In genomic region chr4:85250852-85251251, GRCh38 we compare ENCODE assay signal across 23 cellular contexts.
DNase-seq lines count a peak whose midpoint lies in the region; ATAC-seq, FAIRE-seq and TF ChIP-seq lines count a peak whose summit lies in the region.
"Had no signal": no experiment of that assay in that cellular context is flagged by ENCODE, and none has a peak within 500 bp of the region (broad histone marks: within the 10 kb centered on the region; RNA-seq: fewer than 3 reads in every experiment).

No MANE protein-coding gene starts in this region.

- no TSS peak for BruUV-seq in HepG2 (replicated peaks; lab: Mats Ljungman, UMichigan)

- no peaks in the 10 kb centered on the region; a peak in 1 of 5 replicates for H3K27me3 ChIP-seq in HepG2 (ENCODE audit: control insufficient read depth in 1 of 2, insufficient read depth in 2 of 2, low read length in 2 of 2)
- no peaks in the 10 kb centered on the region for H3K27me3 ChIP-seq in right lobe of liver
- H3K27me3 ChIP-seq in endodermal cell (ENCODE audit: control insufficient read depth, insufficient read depth, low read length, poor library complexity, severe bottlenecking): no peaks in the 10 kb centered on the region
- H3K27me3 ChIP-seq in psoas muscle (ENCODE audit: insufficient read depth in 3 of 3, low read length in 2 of 3): no peaks in the 10 kb centered on the region
- H3K27me3 ChIP-seq: BLaER1 treated with 17β-estradiol and CSF1 and Interleukin-3, amounts not matched to agents 10 nM and 100 nM had no signal

- TF ChIP-seq EP300 in HepG2 (IDR thresholded peaks at IDR 0.05; ENCODE audit: low read depth in 2 of 2, low read length in 2 of 2) (no peak), HepG2 (CRISPR knock-in tag; IDR thresholded peaks at IDR 0.05; ENCODE audit: borderline replicate concordance) (no peak)

- no peak for TF ChIP-seq RAD21 in HepG2 (CRISPR knock-in tag; IDR thresholded peaks at IDR 0.05)

- in situ Hi-C loops in HepG2 (cut with HindIII; ENCODE audit: extremely low pct_ligation_motif_present, low pct_unique_long_range_greater_than_20kb): no loop called here

- H3K9ac ChIP-seq in HepG2 (ENCODE audit: insufficient read depth, low read depth, low read length) (no peak overlapping the region), endodermal cell (ENCODE audit: extremely low read depth, low read length, poor library complexity, severe bottlenecking) (no peak overlapping the region)
- H3K9ac ChIP-seq: BLaER1 treated with 17β-estradiol and CSF1 and Interleukin-3, amounts not matched to agents 10 nM and 100 nM had no signal

- ATAC-seq in HepG2 (no peak), right lobe of liver (no peak), HG03439 (IDR thresholded peaks at IDR 0.05; ENCODE audit: unreplicated experiment) (no peak), psoas muscle (no peak), GM21825 (IDR thresholded peaks at IDR 0.05; ENCODE audit: unreplicated experiment) (no peak)
- ATAC-seq: CD8-positive, alpha-beta T cell had no signal

- CTCF ChIA-PET in HepG2 (lab: Yijun Ruan, JAX; ENCODE audit: low intra/inter-chr PET ratio, low total read pairs): no interaction called here

- H3K27ac Mint-ChIP-seq in endodermal cell: peak overlapping the region; percentile 8
- H3K27ac Mint-ChIP-seq: B cell; CD4-positive, alpha-beta T cell; CD8-positive, alpha-beta T cell had no signal

- no peak overlapping the region for H3K4me3 Mint-ChIP-seq in endodermal cell
- H3K4me3 Mint-ChIP-seq: B cell; CD4-positive, alpha-beta T cell; CD8-positive, alpha-beta T cell had no signal

- POLR2A ChIA-PET in HepG2 (lab: Yijun Ruan, JAX): no interaction called here

- H3K4me2 ChIP-seq in HepG2 (ENCODE audit: low read depth, low read length): no peak overlapping the region
- H3K4me2 ChIP-seq: BLaER1 treated with 17β-estradiol and CSF1 and Interleukin-3, amounts not matched to agents 10 nM and 100 nM had no signal

- H3K4me3 ChIP-seq in HepG2 (replicated peaks in 1 of 3; ENCODE audit: insufficient read depth in 1 of 3, low read depth in 2 of 3, low read length in 3 of 3): no peak overlapping the region
- H3K4me3 ChIP-seq in right lobe of liver: no peak overlapping the region
- H3K4me3 ChIP-seq in endodermal cell (ENCODE audit: low read length): no peak overlapping the region
- no peak overlapping the region for H3K4me3 ChIP-seq in psoas muscle
- H3K4me3 ChIP-seq: BLaER1 treated with 17β-estradiol and CSF1 and Interleukin-3, amounts not matched to agents 10 nM and 100 nM had no signal

- no peak for TF ChIP-seq CTCF in HepG2 (CRISPR knock-in tag; IDR thresholded peaks at IDR 0.05)
- no peak for TF ChIP-seq CTCF in right lobe of liver (IDR thresholded peaks at IDR 0.05)
- TF ChIP-seq CTCF in VCaP (conservative IDR thresholded peaks at IDR 0.05): no peak
- no peak for TF ChIP-seq CTCF in endodermal cell (conservative IDR thresholded peaks at IDR 0.05)
- no peak for TF ChIP-seq CTCF in psoas muscle (IDR thresholded peaks at IDR 0.05)

- H3K9me3 ChIP-seq in HepG2 (ENCODE audit: low read length) (peaks cover 6% of the 10 kb centered on the region), right lobe of liver (no peaks in the 10 kb centered on the region), endodermal cell (ENCODE audit: control insufficient read depth, low read length) (peaks cover 19% of the 10 kb centered on the region), psoas muscle (peaks cover 11% of the 10 kb centered on the region)

- WGBS in HepG2 (ENCODE audit: low lambda C conversion rate): 33% methylated on average over 4 of the region's 4 CpGs
- 42% methylated on average over 4 of the region's 4 CpGs for WGBS in right lobe of liver (ENCODE audit: insufficient coverage, low coverage, low lambda C conversion rate, missing lambda C conversion rate)
- 57 to 74% methylated on average over 1 to 2 of the region's 4 CpGs for WGBS in endodermal cell (ENCODE audit: insufficient coverage in 1 of 2, insufficient read length in 1 of 2), 2 experiments
- WGBS in psoas muscle, 3 donors: 64 to 82% (median 76%) methylated on average over 4 of the region's 4 CpGs

- no peaks in the 10 kb centered on the region for H4K20me1 ChIP-seq in HepG2 (ENCODE audit: insufficient read depth, low read length)
- H4K20me1 ChIP-seq: BLaER1 treated with 17β-estradiol and CSF1 and Interleukin-3, amounts not matched to agents 10 nM and 100 nM had no signal

- no peak overlapping the region for H2AFZ ChIP-seq in HepG2 (ENCODE audit: low read length)

- no peak for DNase-seq in HepG2 (ENCODE audit: low spot score)
- DNase-seq in right lobe of liver: no peak
- no peak for DNase-seq in endodermal cell
- no peak for DNase-seq in psoas muscle
- DNase-seq: AML-193; Caco-2; Calu3; CD4-positive, alpha-beta T cell; CD8-positive, alpha-beta T cell; DMS79 treated with DMSO at 0.1 percent for 48 hours; GF-D8 had no signal

- H3K79me2 ChIP-seq in HepG2 (ENCODE audit: insufficient read depth, low read length): no peaks in the 10 kb centered on the region

- H3K9me3 Mint-ChIP-seq in endodermal cell: peaks cover 16% of the 10 kb centered on the region

- intact Hi-C loops in HepG2 (cut with micrococcal nuclease; ENCODE audit: unreplicated experiment) (no loop called here), right lobe of liver (cut with DNase I) (no loop called here), psoas muscle (cut with DNase I) (no loop called here)

- H3K4me1 ChIP-seq in HepG2 (ENCODE audit: insufficient read depth, low read length) (no peaks in the 10 kb centered on the region), right lobe of liver (no peaks in the 10 kb centered on the region), endodermal cell (ENCODE audit: control insufficient read depth, insufficient read depth, low read length) (no peaks in the 10 kb centered on the region), psoas muscle (no peaks in the 10 kb centered on the region)
- H3K4me1 ChIP-seq: BLaER1 treated with 17β-estradiol and CSF1 and Interleukin-3, amounts not matched to agents 10 nM and 100 nM; Caco-2 had no signal

- no peaks in the 10 kb centered on the region for H3K27me3 Mint-ChIP-seq in endodermal cell (ENCODE audit: insufficient read depth)
- H3K27me3 Mint-ChIP-seq: CD4-positive, alpha-beta T cell had no signal

- H3K4me1 Mint-ChIP-seq in endodermal cell: peaks cover 7% of the 10 kb centered on the region
- H3K4me1 Mint-ChIP-seq: B cell had no signal

- peaks cover 6% of the 10 kb centered on the region for H3K36me3 Mint-ChIP-seq in endodermal cell (ENCODE audit: low read depth)
- H3K36me3 Mint-ChIP-seq: CD8-positive, alpha-beta T cell had no signal

- TF ChIP-seq POLR2A in HepG2 (IDR thresholded peaks at IDR 0.05; ENCODE audit: insufficient read depth in 1 of 2, low read depth in 2 of 2, low read length in 2 of 2) (no peak), right lobe of liver (IDR thresholded peaks at IDR 0.05) (no peak)

- H3K36me3 ChIP-seq in HepG2 (replicated peaks in 1 of 2; ENCODE audit: control insufficient read depth in 1 of 2, insufficient read depth in 2 of 2, low read length in 2 of 2): no peaks in the 10 kb centered on the region
- H3K36me3 ChIP-seq in right lobe of liver: no peaks in the 10 kb centered on the region
- H3K36me3 ChIP-seq in endodermal cell (ENCODE audit: control insufficient read depth, insufficient read depth, low read length): no peaks in the 10 kb centered on the region
- H3K36me3 ChIP-seq in psoas muscle (ENCODE audit: insufficient read depth in 1 of 2, low read depth in 1 of 2): no peaks in the 10 kb centered on the region
- H3K36me3 ChIP-seq: BLaER1 treated with 17β-estradiol and CSF1 and Interleukin-3, amounts not matched to agents 10 nM and 100 nM had no signal

- no peak for FAIRE-seq in HepG2 (lab: Jason Lieb, UNC)
- FAIRE-seq: A204.1, D721Med, G401.6, GM12891, GM19239 had no signal

- H3K27ac ChIP-seq in HepG2 (ENCODE audit: extremely low read length, insufficient read depth, low read length): no peak overlapping the region
- no peak overlapping the region for H3K27ac ChIP-seq in right lobe of liver
- peak overlapping the region; percentile 47 for H3K27ac ChIP-seq in VCaP
- H3K27ac ChIP-seq in endodermal cell (ENCODE audit: low read depth, low read length): no peak overlapping the region
- H3K27ac ChIP-seq in psoas muscle: no peak overlapping the region
- H3K27ac ChIP-seq: 22Rv1; BLaER1 treated with 17β-estradiol and CSF1 and Interleukin-3, amounts not matched to agents 10 nM and 100 nM; C4-2B had no signal

TF ChIP-seq in HepG2, 621 proteins besides CTCF, POLR2A, EP300 and RAD21:
- TF ChIP-seq SNAPC2 (CRISPR knock-in tag; IDR thresholded peaks at IDR 0.05) (no peak), HOXA5 (CRISPR knock-in tag; IDR thresholded peaks at IDR 0.05) (no peak), RBM22 (optimal IDR thresholded peaks at IDR 0.05; ENCODE audit: low read length) (no peak), MAFK (conservative IDR thresholded peaks at IDR 0.05 in 1 of 2, IDR thresholded peaks at IDR 0.05 in 1 of 2; ENCODE audit: low read length in 2 of 2) (peak; percentile 40 to 74; a peak in 3 of 4 replicates), POGZ (CRISPR knock-in tag; IDR thresholded peaks at IDR 0.05) (no peak), HOXA7 (CRISPR knock-in tag; IDR thresholded peaks at IDR 0.05) (no peak), MAFF (IDR thresholded peaks at IDR 0.05; ENCODE audit: low read depth, low read length) (peak; percentile 64)
- TF ChIP-seq, protein P1, sequence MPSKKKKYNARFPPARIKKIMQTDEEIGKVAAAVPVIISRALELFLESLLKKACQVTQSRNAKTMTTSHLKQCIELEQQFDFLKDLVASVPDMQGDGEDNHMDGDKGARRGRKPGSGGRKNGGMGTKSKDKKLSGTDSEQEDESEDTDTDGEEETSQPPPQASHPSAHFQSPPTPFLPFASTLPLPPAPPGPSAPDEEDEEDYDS (CRISPR knock-in tag; IDR thresholded peaks at IDR 0.05): no peak
